ENCODE assay signal across 1 cellular context in genomic region chr1:181088079-181089016, GRCh38.
TF ChIP-seq lines count a peak whose summit lies in the region.

TSS of gene IER5 (plus strand) at chr1:181088700. CDS start at chr1:181088903, 203 bp downstream.

TF ChIP-seq in HEK293, 187 proteins besides CTCF, POLR2A, EP300 and RAD21 (continued from another document):
- TF ChIP-seq, protein P1, sequence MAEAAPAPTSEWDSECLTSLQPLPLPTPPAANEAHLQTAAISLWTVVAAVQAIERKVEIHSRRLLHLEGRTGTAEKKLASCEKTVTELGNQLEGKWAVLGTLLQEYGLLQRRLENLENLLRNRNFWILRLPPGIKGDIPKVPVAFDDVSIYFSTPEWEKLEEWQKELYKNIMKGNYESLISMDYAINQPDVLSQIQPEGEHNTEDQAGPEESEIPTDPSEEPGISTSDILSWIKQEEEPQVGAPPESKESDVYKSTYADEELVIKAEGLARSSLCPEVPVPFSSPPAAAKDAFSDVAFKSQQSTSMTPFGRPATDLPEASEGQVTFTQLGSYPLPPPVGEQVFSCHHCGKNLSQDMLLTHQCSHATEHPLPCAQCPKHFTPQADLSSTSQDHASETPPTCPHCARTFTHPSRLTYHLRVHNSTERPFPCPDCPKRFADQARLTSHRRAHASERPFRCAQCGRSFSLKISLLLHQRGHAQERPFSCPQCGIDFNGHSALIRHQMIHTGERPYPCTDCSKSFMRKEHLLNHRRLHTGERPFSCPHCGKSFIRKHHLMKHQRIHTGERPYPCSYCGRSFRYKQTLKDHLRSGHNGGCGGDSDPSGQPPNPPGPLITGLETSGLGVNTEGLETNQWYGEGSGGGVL (tag by site-specific recombination; IDR thresholded peaks at IDR 0.05): no peak
- TF ChIP-seq AEBP2 (tag by site-specific recombination; IDR thresholded peaks at IDR 0.05; ENCODE audit: borderline replicate concordance): no peak
- TF ChIP-seq ZNF677 (tag by site-specific recombination; IDR thresholded peaks at IDR 0.05): no peak
- TF ChIP-seq ZNF404 (tag by site-specific recombination; IDR thresholded peaks at IDR 0.05): no peak
- peak; percentile 82 for TF ChIP-seq SP3 (tag by site-specific recombination; IDR thresholded peaks at IDR 0.05)
- peak; percentile 46 for TF ChIP-seq INSM2 (tag by site-specific recombination; IDR thresholded peaks at IDR 0.05)
- TF ChIP-seq, protein P2, sequence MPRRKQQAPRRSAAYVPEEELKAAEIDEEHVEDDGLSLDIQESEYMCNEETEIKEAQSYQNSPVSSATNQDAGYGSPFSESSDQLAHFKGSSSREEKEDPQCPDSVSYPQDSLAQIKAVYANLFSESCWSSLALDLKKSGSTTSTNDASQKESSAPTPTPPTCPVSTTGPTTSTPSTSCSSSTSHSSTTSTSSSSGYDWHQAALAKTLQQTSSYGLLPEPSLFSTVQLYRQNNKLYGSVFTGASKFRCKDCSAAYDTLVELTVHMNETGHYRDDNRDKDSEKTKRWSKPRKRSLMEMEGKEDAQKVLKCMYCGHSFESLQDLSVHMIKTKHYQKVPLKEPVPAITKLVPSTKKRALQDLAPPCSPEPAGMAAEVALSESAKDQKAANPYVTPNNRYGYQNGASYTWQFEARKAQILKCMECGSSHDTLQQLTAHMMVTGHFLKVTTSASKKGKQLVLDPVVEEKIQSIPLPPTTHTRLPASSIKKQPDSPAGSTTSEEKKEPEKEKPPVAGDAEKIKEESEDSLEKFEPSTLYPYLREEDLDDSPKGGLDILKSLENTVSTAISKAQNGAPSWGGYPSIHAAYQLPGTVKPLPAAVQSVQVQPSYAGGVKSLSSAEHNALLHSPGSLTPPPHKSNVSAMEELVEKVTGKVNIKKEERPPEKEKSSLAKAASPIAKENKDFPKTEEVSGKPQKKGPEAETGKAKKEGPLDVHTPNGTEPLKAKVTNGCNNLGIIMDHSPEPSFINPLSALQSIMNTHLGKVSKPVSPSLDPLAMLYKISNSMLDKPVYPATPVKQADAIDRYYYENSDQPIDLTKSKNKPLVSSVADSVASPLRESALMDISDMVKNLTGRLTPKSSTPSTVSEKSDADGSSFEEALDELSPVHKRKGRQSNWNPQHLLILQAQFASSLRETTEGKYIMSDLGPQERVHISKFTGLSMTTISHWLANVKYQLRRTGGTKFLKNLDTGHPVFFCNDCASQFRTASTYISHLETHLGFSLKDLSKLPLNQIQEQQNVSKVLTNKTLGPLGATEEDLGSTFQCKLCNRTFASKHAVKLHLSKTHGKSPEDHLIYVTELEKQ (tag by site-specific recombination; IDR thresholded peaks at IDR 0.05; ENCODE audit: borderline replicate concordance): no peak
- no peak for TF ChIP-seq MYNN (tag by site-specific recombination; IDR thresholded peaks at IDR 0.05; ENCODE audit: borderline replicate concordance)
- peak; percentile 79 for TF ChIP-seq ZXDB (tag by site-specific recombination; IDR thresholded peaks at IDR 0.05)
- TF ChIP-seq ZNF248 (tag by site-specific recombination; IDR thresholded peaks at IDR 0.05): no peak
- TF ChIP-seq ZNF501 (tag by site-specific recombination; IDR thresholded peaks at IDR 0.05): peak; percentile 68; the same call in 1 of the 2 replicates
- TF ChIP-seq ZNF302 (tag by site-specific recombination; IDR thresholded peaks at IDR 0.05; ENCODE audit: low read depth): no peak
- TF ChIP-seq, protein P3, sequence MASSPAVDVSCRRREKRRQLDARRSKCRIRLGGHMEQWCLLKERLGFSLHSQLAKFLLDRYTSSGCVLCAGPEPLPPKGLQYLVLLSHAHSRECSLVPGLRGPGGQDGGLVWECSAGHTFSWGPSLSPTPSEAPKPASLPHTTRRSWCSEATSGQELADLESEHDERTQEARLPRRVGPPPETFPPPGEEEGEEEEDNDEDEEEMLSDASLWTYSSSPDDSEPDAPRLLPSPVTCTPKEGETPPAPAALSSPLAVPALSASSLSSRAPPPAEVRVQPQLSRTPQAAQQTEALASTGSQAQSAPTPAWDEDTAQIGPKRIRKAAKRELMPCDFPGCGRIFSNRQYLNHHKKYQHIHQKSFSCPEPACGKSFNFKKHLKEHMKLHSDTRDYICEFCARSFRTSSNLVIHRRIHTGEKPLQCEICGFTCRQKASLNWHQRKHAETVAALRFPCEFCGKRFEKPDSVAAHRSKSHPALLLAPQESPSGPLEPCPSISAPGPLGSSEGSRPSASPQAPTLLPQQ (tag by site-specific recombination; IDR thresholded peaks at IDR 0.05): peak; percentile 100
- TF ChIP-seq ZBTB11 (tag by site-specific recombination; conservative IDR thresholded peaks at IDR 0.05; ENCODE audit: low read depth): peak; percentile 25
- TF ChIP-seq, protein P4, sequence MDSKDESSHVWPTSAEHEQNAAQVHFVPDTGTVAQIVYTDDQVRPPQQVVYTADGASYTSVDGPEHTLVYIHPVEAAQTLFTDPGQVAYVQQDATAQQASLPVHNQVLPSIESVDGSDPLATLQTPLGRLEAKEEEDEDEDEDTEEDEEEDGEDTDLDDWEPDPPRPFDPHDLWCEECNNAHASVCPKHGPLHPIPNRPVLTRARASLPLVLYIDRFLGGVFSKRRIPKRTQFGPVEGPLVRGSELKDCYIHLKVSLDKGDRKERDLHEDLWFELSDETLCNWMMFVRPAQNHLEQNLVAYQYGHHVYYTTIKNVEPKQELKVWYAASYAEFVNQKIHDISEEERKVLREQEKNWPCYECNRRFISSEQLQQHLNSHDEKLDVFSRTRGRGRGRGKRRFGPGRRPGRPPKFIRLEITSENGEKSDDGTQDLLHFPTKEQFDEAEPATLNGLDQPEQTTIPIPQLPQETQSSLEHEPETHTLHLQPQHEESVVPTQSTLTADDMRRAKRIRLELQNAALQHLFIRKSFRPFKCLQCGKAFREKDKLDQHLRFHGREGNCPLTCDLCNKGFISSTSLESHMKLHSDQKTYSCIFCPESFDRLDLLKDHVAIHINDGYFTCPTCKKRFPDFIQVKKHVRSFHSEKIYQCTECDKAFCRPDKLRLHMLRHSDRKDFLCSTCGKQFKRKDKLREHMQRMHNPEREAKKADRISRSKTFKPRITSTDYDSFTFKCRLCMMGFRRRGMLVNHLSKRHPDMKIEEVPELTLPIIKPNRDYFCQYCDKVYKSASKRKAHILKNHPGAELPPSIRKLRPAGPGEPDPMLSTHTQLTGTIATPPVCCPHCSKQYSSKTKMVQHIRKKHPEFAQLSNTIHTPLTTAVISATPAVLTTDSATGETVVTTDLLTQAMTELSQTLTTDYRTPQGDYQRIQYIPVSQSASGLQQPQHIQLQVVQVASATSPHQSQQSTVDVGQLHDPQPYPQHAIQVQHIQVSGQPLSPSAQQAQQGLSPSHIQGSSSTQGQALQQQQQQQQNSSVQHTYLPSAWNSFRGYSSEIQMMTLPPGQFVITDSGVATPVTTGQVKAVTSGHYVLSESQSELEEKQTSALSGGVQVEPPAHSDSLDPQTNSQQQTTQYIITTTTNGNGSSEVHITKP (tag by site-specific recombination; IDR thresholded peaks at IDR 0.05): no peak; the same call in none of the 2 replicates
- TF ChIP-seq PRDM6 (tag by site-specific recombination; IDR thresholded peaks at IDR 0.05): no peak
